In the genomic region with DNA sequence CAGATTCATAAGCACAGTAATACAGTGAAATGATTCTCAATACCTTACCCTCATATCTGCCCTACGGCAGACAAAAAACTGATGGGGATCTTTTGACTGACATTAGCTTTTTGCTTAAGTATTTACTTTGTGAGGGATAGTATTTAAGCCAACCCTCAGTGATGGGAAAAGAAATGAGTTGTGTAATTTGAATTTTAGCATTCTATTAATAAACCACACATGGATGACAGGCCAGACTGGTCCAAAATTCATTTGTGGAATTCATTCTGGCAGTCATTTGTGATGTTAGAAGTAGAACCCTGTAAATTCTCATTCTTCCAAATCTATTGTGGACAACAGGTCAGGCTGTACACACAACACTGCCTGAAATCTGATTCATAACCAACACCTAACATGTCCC, we compare ENCODE assay signal across 25 cellular contexts.
"Had no signal": no experiment of that assay in that cellular context is flagged by ENCODE, and none has a peak within 500 bp of the region (broad histone marks: within the 10 kb centered on the region; RNA-seq: fewer than 3 reads in every experiment).

No MANE protein-coding gene starts in this region.

- ATAC-seq: activated CD8-positive, alpha-beta memory T cell treated with anti-CD3 and anti-CD28 coated beads, Interleukin-2, amount 10 ng/mL, durations not matched to agents 7 days and 5 days; activated T-cell treated with anti-CD3 and anti-CD28 coated beads, Interleukin-2, amount 50 U/mL, for 72 hours; PC-3; T-cell had no signal

- DNase-seq: activated B cell treated with CpG ODN at 0.5 μM for 24 hours; activated CD4-positive, alpha-beta T cell treated with anti-CD3 and anti-CD28 coated beads for 1 hour; activated CD4-positive, alpha-beta T cell treated with anti-CD3 and anti-CD28 coated beads, Interleukin-2, amount 10 ng/mL, durations not matched to agents 24 days and 14 days; activated CD4-positive, alpha-beta T cell treated with anti-CD3 and anti-CD28 coated beads, Interleukin-2, amount 50 U/mL, for 48 hours; activated CD8-positive, alpha-beta memory T cell treated with anti-CD3 and anti-CD28 coated beads, Interleukin-2, amount 10 ng/mL, durations not matched to agents 7 days and 5 days; activated gamma-delta T cell treated with Interleukin-2 at 50 U/mL for 16 hours; activated naive CD4-positive, alpha-beta T cell treated with anti-CD3 and anti-CD28 coated beads, Interleukin-2, amount 10 ng/mL, durations not matched to agents 7 days and 5 days; activated naive CD8-positive, alpha-beta T cell treated with anti-CD3 and anti-CD28 coated beads, Interleukin-2, amount 10 ng/mL, durations not matched to agents 7 days and 5 days; activated T-cell treated with anti-CD3 and anti-CD28 coated beads, Interleukin-2, amount 50 U/mL, for 72 hours; adrenal gland; anterior cingulate cortex; central memory CD4-positive, alpha-beta T cell; MM.1S; NCI-H1105; NCI-H1436; NCI-H187; NCI-H2081; NCI-H510A treated with DMSO at 0.1 percent for 48 hours; NCI-H69; PC-3; T-cell; T-helper 2 cell; T1000 had no signal

- H3K4me3 ChIP-seq: adrenal gland, SK-N-MC had no signal

- H3K36me3 ChIP-seq: adrenal gland had no signal

- H3K27ac Mint-ChIP-seq: activated B cell treated with CpG ODN at 0.5 μM for 24 hours; activated CD4-positive, alpha-beta T cell treated with anti-CD3 and anti-CD28 coated beads, Interleukin-2, amount 10 ng/mL, durations not matched to agents 24 days and 14 days; activated CD8-positive, alpha-beta memory T cell treated with anti-CD3 and anti-CD28 coated beads, Interleukin-2, amount 10 ng/mL, durations not matched to agents 7 days and 5 days; activated naive CD4-positive, alpha-beta T cell treated with anti-CD3 and anti-CD28 coated beads, Interleukin-2, amount 10 ng/mL, durations not matched to agents 7 days and 5 days; activated naive CD8-positive, alpha-beta T cell treated with anti-CD3 and anti-CD28 coated beads, Interleukin-2, amount 10 ng/mL, durations not matched to agents 7 days and 5 days; activated T-cell treated with anti-CD3 and anti-CD28 coated beads, Interleukin-2, amount 50 U/mL, for 72 hours; activated T-helper 2 cell treated with anti-CD3 and anti-CD28 coated beads, Interferon-gamma antibody, Interleukin-2, Interleukin-4, amounts not matched to agents 10 μg/mL and 5 μg/mL and 100 μg/mL, durations not matched to agents 14 hours and 24 hours and 36 hours; T-cell had no signal

- H3K27ac ChIP-seq: adrenal gland, SK-N-MC had no signal

- H3K27me3 ChIP-seq: adrenal gland had no signal
